In genomic region chr2:85813978-85814801, GRCh38 we compare ENCODE assay signal across 1 cellular context.
TF ChIP-seq lines count a peak whose summit lies in the region.

No MANE protein-coding gene starts in this region.

TF ChIP-seq in H1, 55 proteins besides CTCF, POLR2A, EP300 and RAD21 (continued from another document):
- TF ChIP-seq RNF2 (IDR thresholded peaks at IDR 0.05; ENCODE audit: borderline replicate concordance, low read depth, low read length, missing control alignments, poor library complexity, severe bottlenecking), result no peak
- no peak for TF ChIP-seq SRF (IDR thresholded peaks at IDR 0.05; ENCODE audit: low read depth, low read length)
- TF ChIP-seq CBX8 (IDR thresholded peaks at IDR 0.05; ENCODE audit: borderline replicate concordance, low read depth, low read length), result no peak
- no peak for TF ChIP-seq SIRT6 (IDR thresholded peaks at IDR 0.05; ENCODE audit: low read length)
- 0 out of 2 replicates have a peak, but pooled peaks have one; percentile 22 for TF ChIP-seq GABPA (IDR thresholded peaks at IDR 0.05; ENCODE audit: borderline replicate concordance, insufficient read depth, low read length)
- no peak for TF ChIP-seq CHD2 (IDR thresholded peaks at IDR 0.05; ENCODE audit: low read length)
- no peak for TF ChIP-seq GTF2F1 (IDR thresholded peaks at IDR 0.05; ENCODE audit: borderline replicate concordance, low read depth, low read length)
- no peak for TF ChIP-seq SP2 (IDR thresholded peaks at IDR 0.05; ENCODE audit: low read length)
- TF ChIP-seq ASH2L (IDR thresholded peaks at IDR 0.05; ENCODE audit: low read length), result no peak
- TF ChIP-seq TAF1 (IDR thresholded peaks at IDR 0.05; ENCODE audit: low read depth, low read length), result no peak
- TF ChIP-seq CBX5 (IDR thresholded peaks at IDR 0.05; ENCODE audit: low read depth, low read length), result no peak
- peak; percentile 64; the same call in 1 of the 2 replicates for TF ChIP-seq MAX (IDR thresholded peaks at IDR 0.05)
- no peak for TF ChIP-seq SP4 (IDR thresholded peaks at IDR 0.05; ENCODE audit: low read length)
- TF ChIP-seq E2F6 (IDR thresholded peaks at IDR 0.05), result 0 out of 2 replicates have a peak, but pooled peaks have one; percentile 32
- no peak for TF ChIP-seq PHF8 (conservative IDR thresholded peaks at IDR 0.05; ENCODE audit: low read depth, low read length)
- TF ChIP-seq MAFK (IDR thresholded peaks at IDR 0.05; ENCODE audit: low read depth, low read length), result no peak
- no peak for TF ChIP-seq CTBP2 (IDR thresholded peaks at IDR 0.05; ENCODE audit: borderline replicate concordance, insufficient read depth, insufficient read length, low read length)
- no peak for TF ChIP-seq CHD1 (IDR thresholded peaks at IDR 0.05; ENCODE audit: low read depth, low read length)
- no peak; the same call in 1 of the 2 replicates for TF ChIP-seq YY1 (IDR thresholded peaks at IDR 0.05; ENCODE audit: low read depth, low read length)
- no peak for TF ChIP-seq TAF7 (optimal IDR thresholded peaks at IDR 0.05; ENCODE audit: borderline replicate concordance, low read depth, low read length)
- no peak for TF ChIP-seq BRCA1 (IDR thresholded peaks at IDR 0.05; ENCODE audit: low read depth, low read length)
